ENCODE assay signal across 21 cellular contexts in genomic region chr1:93605026-93605425, GRCh38.
DNase-seq lines count a peak whose midpoint lies in the region; ATAC-seq and TF ChIP-seq lines count a peak whose summit lies in the region.
"Had no signal": no experiment of that assay in that cellular context is flagged by ENCODE, and none has a peak within 500 bp of the region (broad histone marks: within the 10 kb centered on the region; RNA-seq: fewer than 3 reads in every experiment).

No MANE protein-coding gene starts in this region.

- peaks cover 4% of the 10 kb centered on the region for H3K27me3 Mint-ChIP-seq in nephron (ENCODE audit: low read depth)
- H3K27me3 Mint-ChIP-seq in stimulated activated naive B cell treated with anti-CD40 and anti-IgM and Interleukin-4, amounts not matched to agents 10 μg/mL and 1 μg/mL and 100 μg/mL, for 72 hours: no peaks in the 10 kb centered on the region
- H3K27me3 Mint-ChIP-seq in CD4-positive, alpha-beta memory T cell: peaks cover 0 to 5% of the 10 kb centered on the region in 2 donors
- H3K27me3 Mint-ChIP-seq: memory B cell, naive B cell had no signal

- H4K20me1 ChIP-seq in PC-3 (ENCODE audit: low read length) (peaks cover 91% of the 10 kb centered on the region), mammary epithelial cell (ENCODE audit: insufficient read depth, low read length) (peaks cover 34% of the 10 kb centered on the region)

- no peak overlapping the region for H3K4me3 ChIP-seq in PC-3 (ENCODE audit: low read length)
- no peak overlapping the region for H3K4me3 ChIP-seq in mammary epithelial cell (replicated peaks in 1 of 3; ENCODE audit: insufficient read depth in 1 of 3, low read depth in 2 of 3, low read length in 3 of 3)
- H3K4me3 ChIP-seq in CD4-positive, alpha-beta memory T cell (ENCODE audit: low read length in 2 of 2): no peak overlapping the region
- H3K4me3 ChIP-seq: suprapubic skin had no signal

- H3F3A ChIP-seq in PC-3 (ENCODE audit: low read length, unreplicated experiment): peaks cover 5% of the 10 kb centered on the region

- no peak overlapping the region for H3K4me2 ChIP-seq in PC-3 (ENCODE audit: low read length)
- peak overlapping the region; percentile 48 for H3K4me2 ChIP-seq in mammary epithelial cell (ENCODE audit: insufficient read depth, low read depth, low read length)

- POLR2A ChIA-PET in PC-3 (lab: Charles Lee; ENCODE audit: unreplicated experiment): no interaction called here
- POLR2A ChIA-PET in CD4-positive, alpha-beta memory T cell (lab: Charles Lee; ENCODE audit: partially characterized antibody): no interaction called here

- no peaks in the 10 kb centered on the region for H3K27me3 ChIP-seq in PC-3 (ENCODE audit: low read length)
- H3K27me3 ChIP-seq in mammary epithelial cell (ENCODE audit: insufficient read depth, low read length): no peaks in the 10 kb centered on the region
- no peaks in the 10 kb centered on the region for H3K27me3 ChIP-seq in CD4-positive, alpha-beta memory T cell (ENCODE audit: insufficient read depth, low read length)
- H3K27me3 ChIP-seq: suprapubic skin had no signal

- H3K27ac Mint-ChIP-seq in nephron: peak overlapping the region; percentile 67 to 77 (median 71)
- H3K27ac Mint-ChIP-seq in stimulated activated naive B cell treated with anti-CD40 and anti-IgM and Interleukin-4, amounts not matched to agents 10 μg/mL and 1 μg/mL and 100 μg/mL, for 72 hours: peak overlapping the region; percentile 99
- no peak overlapping the region for H3K27ac Mint-ChIP-seq in CD4-positive, alpha-beta memory T cell
- H3K27ac Mint-ChIP-seq: memory B cell had no signal

- 84% methylated on average over 9 of the region's 9 CpGs for WGBS in mammary epithelial cell (ENCODE audit: low coverage, missing lambda C conversion rate)

- dilution Hi-C loops in mammary epithelial cell (cut with HindIII; ENCODE audit: low sequenced_read_pairs): no loop called here

- no peak overlapping the region for H3K9ac ChIP-seq in PC-3 (ENCODE audit: low read length)
- H3K9ac ChIP-seq in mammary epithelial cell (ENCODE audit: insufficient read depth, low read length): no peak overlapping the region

- CTCF ChIA-PET in PC-3 (lab: Charles Lee) (no interaction called here), mammary epithelial cell (lab: Charles Lee; ENCODE audit: low non-redundant PET) (no interaction called here)
- CTCF ChIA-PET in CD4-positive, alpha-beta memory T cell (lab: Charles Lee; ENCODE audit: partially characterized antibody): no interaction called here

- no peak for TF ChIP-seq CTCF in PC-3 (conservative IDR thresholded peaks at IDR 0.05; ENCODE audit: low read depth, low read length)
- TF ChIP-seq CTCF in mammary epithelial cell (conservative IDR thresholded peaks at IDR 0.05 in 1 of 2, IDR thresholded peaks at IDR 0.05 in 1 of 2; ENCODE audit: extremely low read depth in 1 of 2, insufficient read depth in 1 of 2, low read depth in 1 of 2, low read length in 2 of 2): no peak
- no peak for TF ChIP-seq CTCF in nephron (IDR thresholded peaks at IDR 0.05; ENCODE audit: unreplicated experiment in 3 of 3)

- H3K9me2 ChIP-seq in PC-3 (replicated peaks; ENCODE audit: low read length): no peaks in the 10 kb centered on the region

- no peak for DNase-seq in PC-3
- DNase-seq in mammary epithelial cell: no peak
- no peak for DNase-seq in stimulated activated naive B cell treated with anti-CD40 and anti-IgM and Interleukin-4, amounts not matched to agents 10 μg/mL and 1 μg/mL and 100 μg/mL, for 72 hours
- no peak for DNase-seq in CD4-positive, alpha-beta memory T cell
- no peak for DNase-seq in NCI-H1092 treated with DMSO at 0.1 percent for 48 hours (lab: John Stamatoyannopoulos, UW)
- DNase-seq: activated naive CD4-positive, alpha-beta T cell treated with Interleukin-2 at 50 U/mL for 16 hours; activated T-cell treated with anti-CD3 and anti-CD28 coated beads, Interleukin-2, amount 50 U/mL, for 48 hours; foreskin fibroblast; GF-D8; islet precursor cell; KBM-7; naive B cell; NCI-H1694; NCI-H2171 treated with DMSO at 0.1 percent for 48 hours; SIG-M5; stimulated activated CD4-positive, alpha-beta T cell treated with anti-CD3 and anti-CD28 coated beads, Interleukin-1b, Interleukin-23, amount 100 ng/mL, for 48 hours had no signal

- H3K4me1 ChIP-seq in PC-3 (ENCODE audit: insufficient read depth, low read length): peaks cover 46% of the 10 kb centered on the region
- peaks cover 78% of the 10 kb centered on the region for H3K4me1 ChIP-seq in mammary epithelial cell (ENCODE audit: insufficient read depth, low read length)
- H3K4me1 ChIP-seq in CD4-positive, alpha-beta memory T cell (ENCODE audit: insufficient read depth, low read length): no peaks in the 10 kb centered on the region

- no peak overlapping the region for H3K4me3 Mint-ChIP-seq in nephron
- no peak overlapping the region for H3K4me3 Mint-ChIP-seq in stimulated activated naive B cell treated with anti-CD40 and anti-IgM and Interleukin-4, amounts not matched to agents 10 μg/mL and 1 μg/mL and 100 μg/mL, for 72 hours
- no peak overlapping the region for H3K4me3 Mint-ChIP-seq in CD4-positive, alpha-beta memory T cell
- H3K4me3 Mint-ChIP-seq: memory B cell, naive B cell had no signal

- intact Hi-C loops in PC-3 (cut with micrococcal nuclease) (no loop called here), mammary epithelial cell (cut with micrococcal nuclease) (no loop called here)
- intact Hi-C loops in CD4-positive, alpha-beta memory T cell (cut with micrococcal nuclease): no loop called here

- ATAC-seq in PC-3 (no peak), GM18520 (IDR thresholded peaks at IDR 0.05; ENCODE audit: unreplicated experiment) (no peak)
- no peak for ATAC-seq in stimulated activated naive B cell treated with anti-CD40 and anti-IgM and Interleukin-4, amounts not matched to agents 10 μg/mL and 1 μg/mL and 100 μg/mL, for 72 hours (replicated peaks)
- ATAC-seq: sciatic nerve had no signal

- BruUV-seq in PC-3 (replicated peaks; lab: Mats Ljungman, UMichigan) (no TSS peak), mammary epithelial cell (replicated peaks; lab: Mats Ljungman, UMichigan) (no TSS peak)

- H3K27ac ChIP-seq in PC-3 (ENCODE audit: low read length) (peak overlapping the region; percentile 59), mammary epithelial cell (ENCODE audit: insufficient read depth, low read depth, low read length) (peak overlapping the region; percentile 51)
- H3K27ac ChIP-seq in CD4-positive, alpha-beta memory T cell (ENCODE audit: low read depth, low read length): no peak overlapping the region
- H3K27ac ChIP-seq: suprapubic skin had no signal

- no peak overlapping the region for H2AFZ ChIP-seq in PC-3 (ENCODE audit: low read length)
- H2AFZ ChIP-seq in mammary epithelial cell (ENCODE audit: low read depth, low read length): no peak overlapping the region

- H3K79me2 ChIP-seq in PC-3 (ENCODE audit: low read length) (peaks cover 100% of the 10 kb centered on the region), mammary epithelial cell (ENCODE audit: insufficient read depth, low read length) (peaks cover 100% of the 10 kb centered on the region)

- H3K36me3 Mint-ChIP-seq in nephron (ENCODE audit: low read depth): peaks cover 12% of the 10 kb centered on the region
- H3K36me3 Mint-ChIP-seq in stimulated activated naive B cell treated with anti-CD40 and anti-IgM and Interleukin-4, amounts not matched to agents 10 μg/mL and 1 μg/mL and 100 μg/mL, for 72 hours: peaks cover 66 to 83% of the 10 kb centered on the region in 2 donors
- H3K36me3 Mint-ChIP-seq in CD4-positive, alpha-beta memory T cell: peaks cover 0 to 5% of the 10 kb centered on the region in 2 donors

- peaks cover 67% of the 10 kb centered on the region for H3K4me1 Mint-ChIP-seq in nephron
- H3K4me1 Mint-ChIP-seq in stimulated activated naive B cell treated with anti-CD40 and anti-IgM and Interleukin-4, amounts not matched to agents 10 μg/mL and 1 μg/mL and 100 μg/mL, for 72 hours: peaks cover 41 to 65% of the 10 kb centered on the region in 2 donors
- H3K4me1 Mint-ChIP-seq in CD4-positive, alpha-beta memory T cell: peaks cover 0 to 5% (median under 1%) of the 10 kb centered on the region in 4 donors

- in situ Hi-C loops in mammary epithelial cell (cut with MboI; ENCODE audit: low sequenced_read_pairs in 2 of 2): no loop called here

- H3K9me3 ChIP-seq in PC-3 (ENCODE audit: low read length) (no peaks in the 10 kb centered on the region), mammary epithelial cell (replicated peaks; ENCODE audit: insufficient read depth, low read length) (no peaks in the 10 kb centered on the region)
- H3K9me3 ChIP-seq in CD4-positive, alpha-beta memory T cell (ENCODE audit: control insufficient read depth in 1 of 2, low read length in 2 of 2): no peaks in the 10 kb centered on the region
- H3K9me3 ChIP-seq: suprapubic skin had no signal

- H3K9me3 Mint-ChIP-seq in nephron: no peaks in the 10 kb centered on the region
- peaks cover 0 to 5% of the 10 kb centered on the region in 2 donors for H3K9me3 Mint-ChIP-seq in stimulated activated naive B cell treated with anti-CD40 and anti-IgM and Interleukin-4, amounts not matched to agents 10 μg/mL and 1 μg/mL and 100 μg/mL, for 72 hours
- peaks cover 0 to 1% (median 0%) of the 10 kb centered on the region in 8 donors for H3K9me3 Mint-ChIP-seq in CD4-positive, alpha-beta memory T cell
- H3K9me3 Mint-ChIP-seq: memory B cell, naive B cell had no signal

- H3K36me3 ChIP-seq in PC-3 (ENCODE audit: low read depth, low read length): peaks cover 53% of the 10 kb centered on the region
- H3K36me3 ChIP-seq in mammary epithelial cell (ENCODE audit: insufficient read depth, low read length): peaks cover 11% of the 10 kb centered on the region
- no peaks in the 10 kb centered on the region for H3K36me3 ChIP-seq in CD4-positive, alpha-beta memory T cell (ENCODE audit: insufficient read depth, low read length)
- H3K36me3 ChIP-seq: suprapubic skin had no signal

Comparison
In these comparisons a context has a peak if more than half of its experiments do, and no peak if none do; other contexts are left out.
1. H3K27ac Mint-ChIP-seq: peak in nephron (3 of 3) and stimulated activated naive B cell treated with anti-CD40 and anti-IgM and Interleukin-4, amounts not matched to agents 10 μg/mL and 1 μg/mL and 100 μg/mL, for 72 hours (single experiment); none in CD4-positive, alpha-beta memory T cell (0 of 7).